Comparison of ENCODE assay signal across 22 cellular contexts in the genomic region with DNA sequence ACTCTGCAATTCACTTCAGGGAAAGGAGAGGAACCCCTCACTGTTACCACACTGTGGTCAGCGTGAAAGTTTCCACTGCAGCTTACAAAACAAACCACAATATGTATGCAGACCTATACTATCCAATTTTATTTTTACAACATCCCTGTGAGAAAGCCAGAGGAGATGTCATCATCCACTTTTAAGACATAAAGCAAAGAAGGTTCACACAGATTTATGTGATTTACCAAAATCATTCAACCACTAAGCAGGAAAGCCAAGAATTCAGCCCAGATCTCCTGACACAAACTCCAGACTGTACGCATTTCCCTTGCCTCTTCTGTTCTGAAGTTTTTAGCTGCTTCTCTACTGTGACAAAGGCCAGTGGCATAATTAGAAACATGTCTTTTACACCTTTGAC.
"Had no signal": no experiment of that assay in that cellular context is flagged by ENCODE, and none has a peak within 500 bp of the region (broad histone marks: within the 10 kb centered on the region; RNA-seq: fewer than 3 reads in every experiment).

No MANE protein-coding gene starts in this region.

- H3K4me3 Mint-ChIP-seq: activated CD4-positive, alpha-beta T cell treated with anti-CD3 and anti-CD28 coated beads, Interleukin-2, amount 10 ng/mL, durations not matched to agents 7 days and 5 days; activated naive CD8-positive, alpha-beta T cell treated with anti-CD3 and anti-CD28 coated beads, Interleukin-2, amount 10 ng/mL, durations not matched to agents 7 days and 5 days; activated T-helper 1 cell treated with anti-CD3 and anti-CD28 coated beads, Interleukin-12 subunit alpha, Interleukin-12 subunit beta, Interleukin-2, Interleukin-4 antibody, amounts not matched to agents 30 ng/mL and 10 ng/mL and 1 ng/mL, durations not matched to agents 14 hours and 24 hours and 36 hours; endodermal cell; nephron progenitor cell; stimulated activated naive CD8-positive, alpha-beta T cell treated with anti-CD3 and anti-CD28 coated beads, Interleukin-15, Interleukin-2, amounts not matched to agents 100 ng/mL and 50 ng/mL, for 24 hours; T-helper 2 cell treated with Interferon-gamma antibody and Interleukin-4, amounts not matched to agents 5 μg/mL and 100 μg/mL, for 36 hours; type B pancreatic cell had no signal

- H3K36me3 ChIP-seq: ascending aorta, cardiac muscle cell, suprapubic skin had no signal

- H3K36me3 Mint-ChIP-seq: activated naive CD8-positive, alpha-beta T cell treated with anti-CD3 and anti-CD28 coated beads, Interleukin-2, amount 10 ng/mL, durations not matched to agents 7 days and 5 days; type B pancreatic cell had no signal

- H3K4me1 ChIP-seq: suprapubic skin had no signal

- FAIRE-seq: small intestine had no signal

- ATAC-seq: left ventricle myocardium superior, right cardiac atrium had no signal

- H3K4me3 ChIP-seq: ascending aorta, cardiac muscle cell, dorsolateral prefrontal cortex, suprapubic skin had no signal

- H3K27me3 Mint-ChIP-seq: activated CD4-positive, alpha-beta T cell treated with anti-CD3 and anti-CD28 coated beads, Interleukin-2, amount 10 ng/mL, durations not matched to agents 7 days and 5 days; activated naive CD8-positive, alpha-beta T cell treated with anti-CD3 and anti-CD28 coated beads, Interleukin-2, amount 10 ng/mL, durations not matched to agents 7 days and 5 days; progenitor cell of endocrine pancreas; stimulated activated naive CD8-positive, alpha-beta T cell treated with anti-CD3 and anti-CD28 coated beads, Interleukin-15, Interleukin-2, amounts not matched to agents 100 ng/mL and 50 ng/mL, for 24 hours; type B pancreatic cell had no signal

- H3K27me3 ChIP-seq: ascending aorta, cardiac muscle cell, suprapubic skin had no signal

- H3K9me3 Mint-ChIP-seq: activated T-helper 1 cell treated with anti-CD3 and anti-CD28 coated beads, Interleukin-12 subunit alpha, Interleukin-12 subunit beta, Interleukin-2, Interleukin-4 antibody, amounts not matched to agents 30 ng/mL and 10 ng/mL and 1 ng/mL, durations not matched to agents 14 hours and 24 hours and 36 hours; nephron progenitor cell; stimulated activated naive CD8-positive, alpha-beta T cell treated with anti-CD3 and anti-CD28 coated beads, Interleukin-15, Interleukin-2, amounts not matched to agents 100 ng/mL and 50 ng/mL, for 24 hours; type B pancreatic cell had no signal

- DNase-seq: activated CD4-positive, alpha-beta T cell treated with anti-CD3 and anti-CD28 coated beads, Interleukin-2, amount 10 ng/mL, durations not matched to agents 7 days and 5 days; activated naive CD8-positive, alpha-beta T cell treated with anti-CD3 and anti-CD28 coated beads, Interleukin-2, amount 10 ng/mL, durations not matched to agents 7 days and 5 days; dorsolateral prefrontal cortex; endodermal cell; foreskin fibroblast; glutamatergic neuron; hypothalamus; kidney glomerular epithelial cell; left ventricle myocardium superior; mesendoderm; nephron progenitor cell; right cardiac atrium; small intestine; SW 1271 had no signal

- H3K9me3 ChIP-seq: ascending aorta, suprapubic skin had no signal

- H3K27ac Mint-ChIP-seq: activated CD4-positive, alpha-beta T cell treated with anti-CD3 and anti-CD28 coated beads, Interleukin-2, amount 10 ng/mL, durations not matched to agents 7 days and 5 days; activated naive CD8-positive, alpha-beta T cell treated with anti-CD3 and anti-CD28 coated beads, Interleukin-2, amount 10 ng/mL, durations not matched to agents 7 days and 5 days; activated T-helper 1 cell treated with anti-CD3 and anti-CD28 coated beads, Interleukin-12 subunit alpha, Interleukin-12 subunit beta, Interleukin-2, Interleukin-4 antibody, amounts not matched to agents 30 ng/mL and 10 ng/mL and 1 ng/mL, durations not matched to agents 14 hours and 24 hours and 36 hours; endodermal cell; nephron progenitor cell; progenitor cell of endocrine pancreas; stimulated activated naive CD8-positive, alpha-beta T cell treated with anti-CD3 and anti-CD28 coated beads, Interleukin-15, Interleukin-2, amounts not matched to agents 100 ng/mL and 50 ng/mL, for 24 hours; T-helper 2 cell treated with Interferon-gamma antibody and Interleukin-4, amounts not matched to agents 5 μg/mL and 100 μg/mL, for 36 hours; type B pancreatic cell had no signal

- H3K4me1 Mint-ChIP-seq: activated CD4-positive, alpha-beta T cell treated with anti-CD3 and anti-CD28 coated beads, Interleukin-2, amount 10 ng/mL, durations not matched to agents 7 days and 5 days; activated naive CD8-positive, alpha-beta T cell treated with anti-CD3 and anti-CD28 coated beads, Interleukin-2, amount 10 ng/mL, durations not matched to agents 7 days and 5 days; endodermal cell; nephron progenitor cell had no signal

- H3K27ac ChIP-seq: ascending aorta, cardiac muscle cell, dorsolateral prefrontal cortex, suprapubic skin had no signal
